Comparison of ENCODE assay signal across 20 cellular contexts in genomic region chr14:100012928-100013327, GRCh38.
"Had no signal": no experiment of that assay in that cellular context is flagged by ENCODE, and none has a peak within 500 bp of the region (broad histone marks: within the 10 kb centered on the region; RNA-seq: fewer than 3 reads in every experiment).

No MANE protein-coding gene starts in this region.

- H3K27me3 Mint-ChIP-seq: activated T-helper 17 cell treated with anti-CD3 and anti-CD28 coated beads, Interleukin-2, amount 50 U/mL, for 72 hours; brain; stimulated activated memory B cell treated with anti-CD40 and anti-IgM and Interleukin-4, amounts not matched to agents 10 μg/mL and 1 μg/mL and 100 μg/mL, for 72 hours had no signal

- H3K27ac ChIP-seq: coronary artery, gastroesophageal sphincter, left lung, prostate gland, upper lobe of right lung had no signal

- H3K4me1 Mint-ChIP-seq: activated CD4-positive, alpha-beta memory T cell treated with anti-CD3 and anti-CD28 coated beads, Interleukin-2, amount 10 ng/mL, durations not matched to agents 7 days and 5 days had no signal

- ATAC-seq: esophagus mucosa; gastroesophageal sphincter; heart left ventricle; left lung; right cardiac atrium; stimulated activated memory B cell treated with anti-CD40 and anti-IgM and Interleukin-4, amounts not matched to agents 10 μg/mL and 1 μg/mL and 100 μg/mL, for 72 hours; upper lobe of right lung had no signal

- H3K4me3 ChIP-seq: coronary artery, gastroesophageal sphincter, heart left ventricle, left lung, prostate gland, skin epidermis, upper lobe of right lung had no signal

- H3K4me3 Mint-ChIP-seq: activated CD4-positive, alpha-beta memory T cell treated with anti-CD3 and anti-CD28 coated beads, Interleukin-2, amount 10 ng/mL, durations not matched to agents 7 days and 5 days; activated T-helper 17 cell treated with anti-CD3 and anti-CD28 coated beads, Interleukin-2, amount 50 U/mL, for 72 hours; brain; neural crest cell; stimulated activated memory B cell treated with anti-CD40 and anti-IgM and Interleukin-4, amounts not matched to agents 10 μg/mL and 1 μg/mL and 100 μg/mL, for 72 hours had no signal

- H3K27ac Mint-ChIP-seq: activated CD4-positive, alpha-beta memory T cell treated with anti-CD3 and anti-CD28 coated beads, Interleukin-2, amount 10 ng/mL, durations not matched to agents 7 days and 5 days; activated T-helper 17 cell treated with anti-CD3 and anti-CD28 coated beads, Interleukin-2, amount 50 U/mL, for 72 hours; stimulated activated memory B cell treated with anti-CD40 and anti-IgM and Interleukin-4, amounts not matched to agents 10 μg/mL and 1 μg/mL and 100 μg/mL, for 72 hours had no signal

- H3K9me3 Mint-ChIP-seq: activated CD4-positive, alpha-beta memory T cell treated with anti-CD3 and anti-CD28 coated beads, Interleukin-2, amount 10 ng/mL, durations not matched to agents 7 days and 5 days; activated T-helper 17 cell treated with anti-CD3 and anti-CD28 coated beads, Interleukin-2, amount 50 U/mL, for 72 hours; neural crest cell; stimulated activated memory B cell treated with anti-CD40 and anti-IgM and Interleukin-4, amounts not matched to agents 10 μg/mL and 1 μg/mL and 100 μg/mL, for 72 hours had no signal

- H3K36me3 Mint-ChIP-seq: stimulated activated memory B cell treated with anti-CD40 and anti-IgM and Interleukin-4, amounts not matched to agents 10 μg/mL and 1 μg/mL and 100 μg/mL, for 72 hours had no signal

- H3K36me3 ChIP-seq: gastroesophageal sphincter, heart left ventricle, left lung, prostate gland, upper lobe of right lung had no signal

- DNase-seq: activated CD4-positive, alpha-beta memory T cell treated with anti-CD3 and anti-CD28 coated beads, Interleukin-2, amount 10 ng/mL, durations not matched to agents 7 days and 5 days; activated CD4-positive, alpha-beta T cell treated with anti-CD3 and anti-CD28 coated beads for 4 hours; activated naive CD4-positive, alpha-beta T cell; activated T-cell treated with anti-CD3 and anti-CD28 coated beads, Interleukin-2, amount 50 U/mL, for 1 hour; heart left ventricle; left lung; right cardiac atrium; stimulated activated CD4-positive, alpha-beta T cell treated with anti-CD3 and anti-CD28 coated beads, Interleukin-4, amount 100 ng/mL, for 24 hours; SW 1271; T-helper 2 cell; upper lobe of right lung had no signal

- H3K27me3 ChIP-seq: gastroesophageal sphincter, heart left ventricle, left lung, upper lobe of right lung had no signal

- H3K4me1 ChIP-seq: gastroesophageal sphincter had no signal

- H3K9me3 ChIP-seq: gastroesophageal sphincter, heart left ventricle, left lung, prostate gland, upper lobe of right lung had no signal
